21 cellular contexts compared by ENCODE assay signal in the genomic region with DNA sequence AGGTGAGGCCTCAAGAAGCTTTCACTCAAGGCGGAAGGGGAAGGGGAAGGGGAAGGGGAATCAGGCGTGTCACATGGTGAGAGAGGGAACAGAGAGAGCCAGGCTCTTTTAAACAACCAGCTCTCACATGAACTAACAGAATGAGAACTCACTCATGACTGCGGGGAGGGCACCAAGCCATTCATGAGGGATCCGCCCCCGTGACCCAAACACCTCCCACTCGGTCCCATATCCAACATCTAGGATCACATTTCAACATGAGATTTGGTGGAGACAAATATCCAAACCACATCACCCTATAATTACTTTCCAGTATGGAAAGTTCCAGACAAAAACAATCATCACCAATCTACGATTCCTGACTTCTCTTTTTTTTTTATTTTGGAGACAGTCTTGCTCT. TPM values are rescaled to one million over a fixed set of nuclear protein-coding genes. Genes with fewer than 3 reads are reported as not detected.
DNase-seq lines count a peak whose midpoint lies in the region; ATAC-seq and TF ChIP-seq lines count a peak whose summit lies in the region.
"Had no signal": no experiment of that assay in that cellular context is flagged by ENCODE, and none has a peak within 500 bp of the region (broad histone marks: within the 10 kb centered on the region; RNA-seq: fewer than 3 reads in every experiment).

No MANE protein-coding gene starts in this region.

- CTCF ChIA-PET in IMR-90 (lab: Yijun Ruan, JAX) (no interaction called here), Caco-2 (lab: Charles Lee) (no interaction called here)
- CTCF ChIA-PET in CD4-positive, alpha-beta T cell (lab: Charles Lee): interaction anchor here (0.7 kb wide), 1 partner anchor 15 kb away, joined by 4 read pairs; no protein-coding TSS in a partner anchor

- in situ Hi-C loops in IMR-90 (cut with MboI; ENCODE audit: low sequenced_read_pairs): no loop called here

- peaks cover 20% of the 10 kb centered on the region for H3K9me1 ChIP-seq in IMR-90 (ENCODE audit: insufficient read depth, low read length)

- no peak overlapping the region for H3K27ac ChIP-seq in IMR-90 (ENCODE audit: insufficient read depth, low read length)
- H3K27ac ChIP-seq in coronary artery: peak overlapping the region; percentile 40 to 72
- H3K27ac ChIP-seq in heart right ventricle: no peak overlapping the region
- H3K27ac ChIP-seq in CD4-positive, alpha-beta T cell (ENCODE audit: low read depth, low read length): no peak overlapping the region
- H3K27ac ChIP-seq: C4-2B, KMS-11, SJSA1 had no signal

- no peak overlapping the region; the same call in 1 of the 2 replicates for H4K91ac ChIP-seq in IMR-90 (ENCODE audit: insufficient read depth, low read depth, low read length)

- H4K8ac ChIP-seq in IMR-90 (ENCODE audit: low read depth in 2 of 2, low read length in 2 of 2): no peak overlapping the region

- ATAC-seq in IMR-90 (ENCODE audit: low read depth) (no peak), sciatic nerve (peak; percentile 22), heart right ventricle (no peak)
- no peak for ATAC-seq in CD4-positive, alpha-beta T cell (ENCODE audit: poor library complexity)

- H3K4me2 ChIP-seq in IMR-90 (ENCODE audit: low read depth, low read length): no peak overlapping the region
- H3K4me2 ChIP-seq: KMS-11 had no signal

- H3K27me3 ChIP-seq in IMR-90 (ENCODE audit: control insufficient read depth, insufficient read depth, low read length) (no peaks in the 10 kb centered on the region), heart right ventricle (no peaks in the 10 kb centered on the region), Caco-2 (replicated peaks; ENCODE audit: control insufficient read depth, insufficient read depth, low read length) (no peaks in the 10 kb centered on the region)
- no peaks in the 10 kb centered on the region for H3K27me3 ChIP-seq in CD4-positive, alpha-beta T cell (ENCODE audit: control insufficient read depth, insufficient read depth, low read length)
- H3K27me3 ChIP-seq: SJSA1 had no signal

- BruUV-seq in IMR-90 (replicated peaks; lab: Mats Ljungman, UMichigan) (no TSS peak), Caco-2 (replicated peaks; lab: Mats Ljungman, UMichigan) (no TSS peak)

- intact Hi-C loops in IMR-90 (cut with micrococcal nuclease): no loop called here
- intact Hi-C loops in sciatic nerve (cut with DNase I): no loop called here
- intact Hi-C loops in heart right ventricle (cut with DNase I): loop anchor here in 2 of 10 donors (5.0 to 10.0 kb wide), 2 partner anchors 51 to 61 kb away; no protein-coding TSS in a partner anchor
- intact Hi-C loops in CD4-positive, alpha-beta T cell (cut with DNase I, micrococcal nuclease): no loop called here
- intact Hi-C loops in Caco-2 (cut with micrococcal nuclease; ENCODE audit: unreplicated experiment): no loop called here

- peaks cover 8% of the 10 kb centered on the region for H3K4me1 Mint-ChIP-seq in CD4-positive, alpha-beta T cell (ENCODE audit: low read depth)
- no peaks in the 10 kb centered on the region for H3K4me1 Mint-ChIP-seq in Caco-2 (ENCODE audit: low read depth, unreplicated experiment)

- dilution Hi-C loops in IMR-90 (cut with HindIII; ENCODE audit: low sequenced_read_pairs, unreplicated experiment): no loop called here

- H2BK120ac ChIP-seq in IMR-90 (ENCODE audit: low read depth, low read length): peak overlapping the region; percentile 66

- H3K4me1 ChIP-seq in IMR-90 (ENCODE audit: control insufficient read depth, insufficient read depth, low read length) (peaks cover 15% of the 10 kb centered on the region), heart right ventricle (peaks cover 12 to 41% (median 32%) of the 10 kb centered on the region in 9 donors), Caco-2 (no peaks in the 10 kb centered on the region)

- no peak overlapping the region for H3K23ac ChIP-seq in IMR-90 (ENCODE audit: low read depth, low read length)

- H3K79me1 ChIP-seq in IMR-90 (ENCODE audit: low read depth in 1 of 2, low read length in 2 of 2): peaks cover 4 to 36% of the 10 kb centered on the region in 2 experiments; a peak in 3 of 4 replicates

- H3K4me3 Mint-ChIP-seq in CD4-positive, alpha-beta T cell: no peak overlapping the region
- H3K4me3 Mint-ChIP-seq in Caco-2 (ENCODE audit: unreplicated experiment): no peak overlapping the region

- H3K18ac ChIP-seq in IMR-90 (ENCODE audit: low read depth, low read length): no peak overlapping the region; the same call in 1 of the 2 replicates

- peak overlapping the region; percentile 86 for H2AK5ac ChIP-seq in IMR-90 (ENCODE audit: low read depth, low read length)

- H2AFZ ChIP-seq in IMR-90 (replicated peaks; ENCODE audit: low read length, poor library complexity): no peak overlapping the region

- H3K9me3 ChIP-seq in IMR-90 (ENCODE audit: control insufficient read depth, insufficient read depth, low read length): no peaks in the 10 kb centered on the region
- peaks cover 0 to 2% (median 0%) of the 10 kb centered on the region in 11 donors for H3K9me3 ChIP-seq in heart right ventricle
- H3K9me3 ChIP-seq in CD4-positive, alpha-beta T cell (ENCODE audit: control insufficient read depth, low read length): peaks cover 3% of the 10 kb centered on the region
- 0 out of 2 replicates have a peak, but pooled peaks cover 1% of the 10 kb centered on the region for H3K9me3 ChIP-seq in Caco-2
- H3K9me3 ChIP-seq: SJSA1 had no signal

- no peak overlapping the region for H2AK9ac ChIP-seq in IMR-90 (replicated peaks; ENCODE audit: low read depth, low read length, poor library complexity)

- no peak for TF ChIP-seq RAD21 in IMR-90 (IDR thresholded peaks at IDR 0.05; ENCODE audit: low read length)

- no peak for TF ChIP-seq CTCF in IMR-90 (conservative IDR thresholded peaks at IDR 0.05; ENCODE audit: low read depth, low read length)
- no peak for TF ChIP-seq CTCF in coronary artery (IDR thresholded peaks at IDR 0.05)
- TF ChIP-seq CTCF in heart right ventricle (IDR thresholded peaks at IDR 0.05): no peak
- TF ChIP-seq CTCF in CD4-positive, alpha-beta T cell (IDR thresholded peaks at IDR 0.05): no peak
- TF ChIP-seq CTCF in Caco-2 (IDR thresholded peaks at IDR 0.05; ENCODE audit: insufficient read depth in 1 of 2, low read depth in 1 of 2, low read length in 1 of 2, severe bottlenecking in 1 of 2, unreplicated experiment in 1 of 2): no peak

- POLR2A ChIA-PET in IMR-90 (lab: Charles Lee; ENCODE audit: unreplicated experiment) (no interaction called here), Caco-2 (lab: Charles Lee) (interaction anchor here (0.7 kb wide), 1 partner anchor 8 kb away, joined by 3 read pairs; no protein-coding TSS in a partner anchor)
- POLR2A ChIA-PET in CD4-positive, alpha-beta T cell (lab: Charles Lee): no interaction called here

- H3K14ac ChIP-seq in IMR-90 (replicated peaks; ENCODE audit: low read depth, low read length): peak overlapping the region; percentile 58; the same call in 1 of the 2 replicates

- no CpG with 5 or more reads among the region's 7 CpGs for WGBS in IMR-90 (ENCODE audit: extremely low coverage in 2 of 2, insufficient read length in 1 of 2), 2 experiments
- 87 to 92% methylated on average over 7 of the region's 7 CpGs for WGBS in heart right ventricle, 2 donors

- H4K20me1 ChIP-seq in IMR-90 (ENCODE audit: insufficient read depth, low read length): peaks cover 5% of the 10 kb centered on the region

- no peak overlapping the region for H2BK5ac ChIP-seq in IMR-90 (ENCODE audit: low read depth, low read length, poor library complexity, severe bottlenecking)

- H3K4me3 ChIP-seq in IMR-90 (ENCODE audit: insufficient read depth, low read depth, low read length): no peak overlapping the region
- no peak overlapping the region for H3K4me3 ChIP-seq in coronary artery
- H3K4me3 ChIP-seq in heart right ventricle: no peak overlapping the region
- no peak overlapping the region for H3K4me3 ChIP-seq in Caco-2 (ENCODE audit: low read depth, low read length)
- H3K4me3 ChIP-seq: SJSA1 had no signal

- H2BK15ac ChIP-seq in IMR-90 (ENCODE audit: low read depth, low read length): peak overlapping the region; percentile 52; the same call in 1 of the 3 replicates

- H3K36me3 Mint-ChIP-seq in CD4-positive, alpha-beta T cell (ENCODE audit: low read depth): peaks cover 15% of the 10 kb centered on the region
- H3K36me3 Mint-ChIP-seq in Caco-2 (ENCODE audit: insufficient read depth, unreplicated experiment): no peaks in the 10 kb centered on the region

- TF ChIP-seq POLR2A in IMR-90 (IDR thresholded peaks at IDR 0.05; ENCODE audit: low read depth, low read length): no peak

- no peak overlapping the region for H3K9ac ChIP-seq in IMR-90 (ENCODE audit: low read depth, low read length)
- H3K9ac ChIP-seq: KMS-11 had no signal

- H3K56ac ChIP-seq in IMR-90 (ENCODE audit: extremely low read depth, insufficient read depth, low read length): no peak overlapping the region

- peak overlapping the region; percentile 59 for H3K4ac ChIP-seq in IMR-90 (ENCODE audit: low read depth, low read length)

- DNase-seq in IMR-90 (no peak), coronary artery (ENCODE audit: low spot score) (no peak), sciatic nerve (ENCODE audit: low spot score) (no peak), Kasumi-1 (lab: John Stamatoyannopoulos, UW) (no peak), heart right ventricle (no peak), Caco-2 (no peak)
- no peak for DNase-seq in CD4-positive, alpha-beta T cell
- DNase-seq: NCI-H1048; NCI-H1417; NCI-H1694; NCI-H2029 treated with DMSO at 0.1 percent for 48 hours; NCI-H446 treated with DMSO at 0.1 percent for 48 hours; NCI-H526; NCI-H82; NK-92 treated with Interleukin-12 subunit alpha and Interleukin-12 subunit beta, amount 100 ng/mL, for 24 hours; Right ventricle myocardium superior; RPMI8226 had no signal

- H3K27ac Mint-ChIP-seq in CD4-positive, alpha-beta T cell: no peak overlapping the region
- H3K27ac Mint-ChIP-seq in Caco-2 (ENCODE audit: unreplicated experiment): no peak overlapping the region
- H3K27ac Mint-ChIP-seq: IgD-negative memory B cell had no signal

- no peaks in the 10 kb centered on the region for H3K27me3 Mint-ChIP-seq in CD4-positive, alpha-beta T cell
- no peaks in the 10 kb centered on the region for H3K27me3 Mint-ChIP-seq in Caco-2 (ENCODE audit: insufficient read depth, unreplicated experiment)

- peak overlapping the region; percentile 30; the same call in 1 of the 2 replicates for H2BK20ac ChIP-seq in IMR-90 (ENCODE audit: low read depth, low read length)

- peaks cover 2% of the 10 kb centered on the region; the same call in 1 of the 2 replicates for H3K36me3 ChIP-seq in IMR-90 (ENCODE audit: control insufficient read depth, insufficient read depth, low read length)
- peaks cover 0 to 7% (median 0%) of the 10 kb centered on the region in 9 donors for H3K36me3 ChIP-seq in heart right ventricle
- H3K36me3 ChIP-seq in Caco-2 (ENCODE audit: control insufficient read depth, insufficient read depth, low read length): no peaks in the 10 kb centered on the region
- H3K36me3 ChIP-seq: SJSA1 had no signal

- H4K5ac ChIP-seq in IMR-90 (ENCODE audit: low read depth, low read length): no peak overlapping the region

- H3K9me3 Mint-ChIP-seq in CD4-positive, alpha-beta T cell: peaks cover 6% of the 10 kb centered on the region
- H3K9me3 Mint-ChIP-seq in Caco-2 (ENCODE audit: unreplicated experiment): peaks cover 10% of the 10 kb centered on the region

RNA-seq across cellular contexts. Expression of gene HIP1, which starts 22.9 kb away (rescaled TPM):
- total RNA-seq in IMR-90 (2012; rRNA removed) (10.0 and 11.1 TPM in 2 replicates), sciatic nerve (65.3 TPM), heart right ventricle (10 to 100 TPM; 16.4 to 32.4 (median 25.6) TPM), Caco-2 (2022) (13.7 and 14.8 TPM in 2 replicates)
- polyA plus RNA-seq in IMR-90 (2012; rRNA removed) (6.5 and 6.8 TPM in 2 replicates), heart right ventricle (1 to 10 TPM; 7.0 to 7.4 TPM)
- 3.5 and 5.6 TPM in 2 replicates for polyA plus RNA-seq in IMR-90 (2012; cell fraction: cytosol; rRNA removed)
- polyA plus RNA-seq in IMR-90 (2012; cell fraction: nucleus; rRNA removed; ENCODE audit: low replicate concordance): 4.8 and 6.8 TPM in 2 replicates
- 1 to 10 TPM; 1.5 to 1.7 TPM for total RNA-seq in CD4-positive, alpha-beta T cell

RNA-seq across cellular contexts. Expression of gene CCL26, which starts 56.1 kb away (rescaled TPM):
- total RNA-seq in IMR-90 (2012; rRNA removed) (not detected in 2 replicates), sciatic nerve (4.3 TPM), heart right ventricle (1 to 10 TPM in 1 of 10 donors, under 1 TPM in 4, not detected in 5; 0.55 to 2.0 (median 0.85) TPM), Caco-2 (2022) (not detected in 2 replicates)
- polyA plus RNA-seq in IMR-90 (2012; rRNA removed) (not detected in 2 replicates), heart right ventricle (1 to 10 TPM; 1.0 to 1.2 TPM)
- polyA plus RNA-seq in IMR-90 (2012; cell fraction: cytosol; rRNA removed): 0.28 TPM in 1 of 2 replicates, not detected in the other
- 0.34 TPM in 1 of 2 replicates, not detected in the other for polyA plus RNA-seq in IMR-90 (2012; cell fraction: nucleus; rRNA removed; ENCODE audit: low replicate concordance)
- not detected for total RNA-seq in CD4-positive, alpha-beta T cell
- total RNA-seq: Right ventricle myocardium superior had no signal
- polyA plus RNA-seq: IgD-negative memory B cell had no signal

Comparison
In these comparisons a context has a peak if more than half of its experiments do, and no peak if none do; other contexts are left out.
1. H3K27ac ChIP-seq: peak in coronary artery (2 of 2); none in IMR-90 (single experiment), heart right ventricle (0 of 10) and CD4-positive, alpha-beta T cell (single experiment).